In genomic region chr22:38751422-38752346, GRCh38 we compare ENCODE assay signal across 8 cellular contexts. TPM values are rescaled to one million over a fixed set of nuclear protein-coding genes. Genes with fewer than 3 reads are reported as not detected.
A peak's percentile ranks its signal among the peaks of the same experiment; 100 is the strongest.
DNase-seq lines count a peak whose midpoint lies in the region; ATAC-seq lines count a peak whose summit lies in the region.

No MANE protein-coding gene starts in this region.

- H3K4me1 Mint-ChIP-seq in stimulated activated memory B cell treated with anti-CD40 and anti-IgM and Interleukin-4, amounts not matched to agents 10 μg/mL and 1 μg/mL and 100 μg/mL, for 72 hours: peaks cover 68% of the 10 kb centered on the region

- H3K36me3 Mint-ChIP-seq in stimulated activated memory B cell treated with anti-CD40 and anti-IgM and Interleukin-4, amounts not matched to agents 10 μg/mL and 1 μg/mL and 100 μg/mL, for 72 hours: peaks cover 46% of the 10 kb centered on the region

- peak; percentile 75 for DNase-seq in NOMO-1 treated with dmso at 0.1 percent for 144 hours (lab: John Stamatoyannopoulos, UW; ENCODE audit: unreplicated experiment)
- peak; percentile 75 for DNase-seq in activated T-helper 1 cell treated with Interleukin-2 at 50 U/mL for 16 hours (ENCODE audit: low read depth)
- peak; percentile 69 to 73 for DNase-seq in left colon
- DNase-seq in NCI-H1436 (lab: John Stamatoyannopoulos, UW): no peak
- no peak for DNase-seq in SW 1271 (lab: John Stamatoyannopoulos, UW)
- DNase-seq in NCI-H1417 treated with DMSO at 0.1 percent for 48 hours (lab: John Stamatoyannopoulos, UW): no peak

- ATAC-seq in GM19452 (IDR thresholded peaks at IDR 0.05; ENCODE audit: unreplicated experiment) (peak; percentile 40), left colon (no peak)
- ATAC-seq in stimulated activated memory B cell treated with anti-CD40 and anti-IgM and Interleukin-4, amounts not matched to agents 10 μg/mL and 1 μg/mL and 100 μg/mL, for 72 hours: peak; percentile 78

- H3K4me3 Mint-ChIP-seq in stimulated activated memory B cell treated with anti-CD40 and anti-IgM and Interleukin-4, amounts not matched to agents 10 μg/mL and 1 μg/mL and 100 μg/mL, for 72 hours: peak overlapping the region; percentile 82

- H3K9me3 Mint-ChIP-seq in stimulated activated memory B cell treated with anti-CD40 and anti-IgM and Interleukin-4, amounts not matched to agents 10 μg/mL and 1 μg/mL and 100 μg/mL, for 72 hours: no peaks in the 10 kb centered on the region

- no peaks in the 10 kb centered on the region for H3K27me3 Mint-ChIP-seq in stimulated activated memory B cell treated with anti-CD40 and anti-IgM and Interleukin-4, amounts not matched to agents 10 μg/mL and 1 μg/mL and 100 μg/mL, for 72 hours

- H3K27ac Mint-ChIP-seq in stimulated activated memory B cell treated with anti-CD40 and anti-IgM and Interleukin-4, amounts not matched to agents 10 μg/mL and 1 μg/mL and 100 μg/mL, for 72 hours: peak overlapping the region; percentile 99

- intact Hi-C loops in left colon (cut with DNase I, micrococcal nuclease): no loop called here

RNA-seq across cellular contexts. Expression of gene SUN2, which starts 4.1 kb away (rescaled TPM):
- 100 to 1,000 TPM; 143 to 148 TPM for total RNA-seq in left colon

RNA-seq across cellular contexts. Expression of gene DNAL4, which starts 42.3 kb away (rescaled TPM):
- 10 to 100 TPM; 14.4 to 16.8 TPM for total RNA-seq in left colon

RNA-seq across cellular contexts. Expression of gene GTPBP1, which starts 45.9 kb away (rescaled TPM):
- 10 to 100 TPM; 66.6 to 72.6 TPM for total RNA-seq in left colon

RNA-seq across cellular contexts. Expression of gene JOSD1, which starts 50.9 kb away (rescaled TPM):
- total RNA-seq in left colon: 100 to 1,000 TPM in 1 of 2 donors, 10 to 100 TPM in 1; 93.1 to 144 TPM

Comparison
In these comparisons a context has a peak if more than half of its experiments do, and no peak if none do; other contexts are left out.
1. DNase-seq: peak in NOMO-1 treated with dmso at 0.1 percent for 144 hours (single experiment), activated T-helper 1 cell treated with Interleukin-2 at 50 U/mL for 16 hours (single experiment) and left colon (2 of 2); none in NCI-H1436 (single experiment), SW 1271 (0 of 2) and NCI-H1417 treated with DMSO at 0.1 percent for 48 hours (single experiment).